ENCODE assay signal across 12 cellular contexts in genomic region chr1:15882665-15883064, GRCh38. TPM values are rescaled to one million over a fixed set of nuclear protein-coding genes. Genes with fewer than 3 reads are reported as not detected.
A peak's percentile ranks its signal among the peaks of the same experiment; 100 is the strongest.
DNase-seq lines count a peak whose midpoint lies in the region; ATAC-seq, FAIRE-seq and TF ChIP-seq lines count a peak whose summit lies in the region.
"Had no signal": no experiment of that assay in that cellular context is flagged by ENCODE, and none has a peak within 500 bp of the region (broad histone marks: within the 10 kb centered on the region; RNA-seq: fewer than 3 reads in every experiment).

No MANE protein-coding gene starts in this region.

- peaks cover 3% of the 10 kb centered on the region for H3K36me3 Mint-ChIP-seq in IgD-negative memory B cell
- H3K36me3 Mint-ChIP-seq in osteocyte (ENCODE audit: unreplicated experiment), result peaks cover 3% of the 10 kb centered on the region
- peaks cover 20% of the 10 kb centered on the region for H3K36me3 Mint-ChIP-seq in T-helper 2 cell treated with Interferon-gamma antibody and Interleukin-4, amounts not matched to agents 5 μg/mL and 100 μg/mL, for 36 hours (ENCODE audit: low read depth)
- peaks cover 28% of the 10 kb centered on the region for H3K36me3 Mint-ChIP-seq in MCF 10A (ENCODE audit: insufficient read depth, unreplicated experiment)

- H3K36me3 ChIP-seq in K562 (ENCODE audit: control insufficient read depth, insufficient read depth, low read length) (peaks cover 52% of the 10 kb centered on the region), sigmoid colon (peaks cover 0 to 3% (median 0%) of the 10 kb centered on the region in 4 donors)

- H3K4me1 Mint-ChIP-seq in IgD-negative memory B cell, result peaks cover 60 to 66% (median 62%) of the 10 kb centered on the region in 3 donors
- H3K4me1 Mint-ChIP-seq in osteocyte (ENCODE audit: unreplicated experiment), result peaks cover 67% of the 10 kb centered on the region
- H3K4me1 Mint-ChIP-seq in T-helper 2 cell treated with Interferon-gamma antibody and Interleukin-4, amounts not matched to agents 5 μg/mL and 100 μg/mL, for 36 hours (ENCODE audit: low read depth), result peaks cover 30% of the 10 kb centered on the region
- H3K4me1 Mint-ChIP-seq in MCF 10A (ENCODE audit: insufficient read depth, unreplicated experiment), result peaks cover 23% of the 10 kb centered on the region

- CTCF ChIA-PET in K562 (lab: Yijun Ruan, JAX; ENCODE audit: low intra/inter-chr PET ratio) (no interaction called here), MCF 10A (lab: Yijun Ruan, JAX) (interaction anchor here (1.0 to 1.2 kb wide), 2 partner anchors 67 to 128 kb away, joined by 3 to 4 read pairs; no protein-coding TSS in a partner anchor)

- no peak for FAIRE-seq in K562 (lab: Jason Lieb, UNC)

- peak overlapping the region; percentile 60; the same call in 1 of the 3 replicates for H3K27ac ChIP-seq in K562 (ENCODE audit: extremely low read depth, low read depth, low read length)
- H3K27ac ChIP-seq in sigmoid colon, result no peak overlapping the region

- TF ChIP-seq EP300 in K562 (IDR thresholded peaks at IDR 0.05; ENCODE audit: low read length) (no peak), sigmoid colon (IDR thresholded peaks at IDR 0.05) (no peak)

- H3K9ac ChIP-seq in K562 (ENCODE audit: insufficient read depth in 1 of 2, low read depth in 2 of 2, low read length in 2 of 2), result peak overlapping the region in 1 of 2 experiments; percentile 28; a peak in 1 of 4 replicates

- peak overlapping the region in 2 of 4 donors; percentile 11 to 68 for H3K4me3 Mint-ChIP-seq in IgD-negative memory B cell
- H3K4me3 Mint-ChIP-seq in osteocyte (ENCODE audit: unreplicated experiment), result peak overlapping the region; percentile 10
- H3K4me3 Mint-ChIP-seq in T-helper 2 cell treated with Interferon-gamma antibody and Interleukin-4, amounts not matched to agents 5 μg/mL and 100 μg/mL, for 36 hours, result no peak overlapping the region
- H3K4me3 Mint-ChIP-seq in MCF 10A (ENCODE audit: unreplicated experiment), result no peak overlapping the region

- no peak overlapping the region for H3K4me2 ChIP-seq in K562 (ENCODE audit: insufficient read depth, low read length)

- in situ Hi-C loops in K562 (cut with MboI), result no loop called here

- BruUV-seq in K562 (replicated peaks; lab: Mats Ljungman, UMichigan) (no TSS peak), MCF 10A (replicated peaks; lab: Mats Ljungman, UMichigan) (no TSS peak)

- H3K27me3 ChIP-seq in K562 (ENCODE audit: control insufficient read depth in 2 of 2, insufficient read depth in 2 of 2, low read length in 2 of 2), result no peaks in the 10 kb centered on the region
- H3K27me3 ChIP-seq in sigmoid colon, result no peaks in the 10 kb centered on the region

- DNase-seq in NCI-H2107 treated with DMSO at 0.1 percent for 48 hours (lab: John Stamatoyannopoulos, UW; ENCODE audit: unreplicated experiment), result peak; percentile 53
- no peak for DNase-seq in NCI-H2107 (lab: John Stamatoyannopoulos, UW)
- no peak for DNase-seq in K562 (ENCODE audit: extremely low read depth in 1 of 4, low spot score in 3 of 4)
- no peak for DNase-seq in osteocyte (ENCODE audit: extremely low spot score, unreplicated experiment)
- no peak for DNase-seq in T-helper 2 cell treated with Interferon-gamma antibody and Interleukin-4, amounts not matched to agents 5 μg/mL and 100 μg/mL, for 36 hours (ENCODE audit: low spot score)
- no peak for DNase-seq in MCF 10A (ENCODE audit: unreplicated experiment)
- no peak for DNase-seq in sigmoid colon
- DNase-seq: 8988T; amniotic stem cell; NCI-H1694 treated with DMSO at 0.1 percent for 48 hours; stimulated activated CD4-positive, alpha-beta T cell treated with anti-CD3 and anti-CD28 coated beads, Interleukin-4, amount 100 ng/mL, for 4 hours had no signal

- peaks cover 100% of the 10 kb centered on the region for H3K79me2 ChIP-seq in K562 (ENCODE audit: control insufficient read depth, insufficient read depth, low read length)

- peaks cover 14% of the 10 kb centered on the region; the same call in 1 of the 2 replicates for H4K20me1 ChIP-seq in K562 (replicated peaks; ENCODE audit: control insufficient read depth, insufficient read depth, low read length)

- H3K4me1 ChIP-seq in K562 (replicated peaks in 1 of 2; ENCODE audit: control insufficient read depth in 2 of 2, insufficient read depth in 2 of 2, low read length in 2 of 2) (peaks cover 14 to 23% of the 10 kb centered on the region in 2 experiments; a peak in 4 of 5 replicates), sigmoid colon (peaks cover 0 to 31% (median 28%) of the 10 kb centered on the region in 4 donors)

- H3K9me3 Mint-ChIP-seq in IgD-negative memory B cell (no peaks in the 10 kb centered on the region), osteocyte (ENCODE audit: unreplicated experiment) (no peaks in the 10 kb centered on the region), MCF 10A (ENCODE audit: unreplicated experiment) (no peaks in the 10 kb centered on the region)
- H3K9me3 Mint-ChIP-seq in T-helper 2 cell treated with Interferon-gamma antibody and Interleukin-4, amounts not matched to agents 5 μg/mL and 100 μg/mL, for 36 hours, result no peaks in the 10 kb centered on the region

- 100% methylated on average over 2 of the region's 2 CpGs for WGBS in K562 (ENCODE audit: insufficient coverage, low coverage, missing lambda C conversion rate)
- WGBS in sigmoid colon, 2 donors, result 95 to 96% methylated on average over 2 of the region's 2 CpGs

- H3K9me1 ChIP-seq in K562 (ENCODE audit: control insufficient read depth, insufficient read depth, low read length), result no peaks in the 10 kb centered on the region

- TF ChIP-seq RAD21 in K562 (CRISPR knock-in tag; conservative IDR thresholded peaks at IDR 0.05 in 1 of 2, IDR thresholded peaks at IDR 0.05 in 1 of 2), result no peak

- peak overlapping the region; percentile 52 to 90 (median 69) for H3K27ac Mint-ChIP-seq in IgD-negative memory B cell
- H3K27ac Mint-ChIP-seq in osteocyte (ENCODE audit: unreplicated experiment), result peak overlapping the region; percentile 100
- no peak overlapping the region for H3K27ac Mint-ChIP-seq in T-helper 2 cell treated with Interferon-gamma antibody and Interleukin-4, amounts not matched to agents 5 μg/mL and 100 μg/mL, for 36 hours
- H3K27ac Mint-ChIP-seq in MCF 10A (ENCODE audit: low read depth, unreplicated experiment), result no peak overlapping the region

- H2AFZ ChIP-seq in K562 (ENCODE audit: low read depth, low read length), result no peak overlapping the region

- H3K9me3 ChIP-seq in K562 (replicated peaks; ENCODE audit: control insufficient read depth, insufficient read depth, low read depth, low read length) (no peaks in the 10 kb centered on the region), sigmoid colon (no peaks in the 10 kb centered on the region)

- ATAC-seq in K562, result no peak

- TF ChIP-seq POLR2A in K562 (conservative IDR thresholded peaks at IDR 0.05), result no peak
- no peak for TF ChIP-seq POLR2A in sigmoid colon (IDR thresholded peaks at IDR 0.05)

- intact Hi-C loops in K562 (cut with micrococcal nuclease) (no loop called here), MCF 10A (cut with micrococcal nuclease) (no loop called here), sigmoid colon (cut with DNase I) (no loop called here)

- H3K4me3 ChIP-seq in K562 (no peak overlapping the region), sigmoid colon (no peak overlapping the region)

- POLR2A ChIA-PET in K562 (lab: Yijun Ruan, JAX) (interaction anchor here (0.6 to 5.3 kb wide), 8 partner anchors 8 to 1526 kb away, joined by 3 to 40 read pairs (median 4); partner anchors contain the start of gene SPEN), MCF 10A (lab: Yijun Ruan, JAX) (interaction anchor here (0.6 to 1.5 kb wide), 9 partner anchors 12 to 126 kb away, joined by 3 to 10 read pairs (median 4); no protein-coding TSS in a partner anchor)

- no peaks in the 10 kb centered on the region for H3K27me3 Mint-ChIP-seq in IgD-negative memory B cell
- H3K27me3 Mint-ChIP-seq in osteocyte (ENCODE audit: unreplicated experiment), result no peaks in the 10 kb centered on the region
- H3K27me3 Mint-ChIP-seq in T-helper 2 cell treated with Interferon-gamma antibody and Interleukin-4, amounts not matched to agents 5 μg/mL and 100 μg/mL, for 36 hours (ENCODE audit: low read depth), result no peaks in the 10 kb centered on the region
- no peaks in the 10 kb centered on the region for H3K27me3 Mint-ChIP-seq in MCF 10A (ENCODE audit: insufficient read depth, unreplicated experiment)

- no peak for TF ChIP-seq CTCF in K562 (IDR thresholded peaks at IDR 0.05 in 2 of 3, conservative IDR thresholded peaks at IDR 0.05 in 1 of 3; ENCODE audit: insufficient read depth in 2 of 3, low read depth in 1 of 3, low read length in 3 of 3)
- no peak for TF ChIP-seq CTCF in osteocyte (IDR thresholded peaks at IDR 0.05)
- TF ChIP-seq CTCF in MCF 10A (IDR thresholded peaks at IDR 0.05; ENCODE audit: unreplicated experiment), result no peak
- no peak for TF ChIP-seq CTCF in sigmoid colon (IDR thresholded peaks at IDR 0.05)

TF ChIP-seq in K562, 482 proteins besides CTCF, POLR2A, EP300 and RAD21 (continues in another document):
- TF ChIP-seq CREBBP (IDR thresholded peaks at IDR 0.05; ENCODE audit: low read depth, low read length), result no peak

RNA-seq across cellular contexts. Expression of gene SPEN, which starts 35.2 kb away (rescaled TPM):
- polyA plus RNA-seq in IgD-negative memory B cell (43.2 TPM), K562 (2011; rRNA removed) (11.9 and 16.4 TPM in 2 replicates), K562 (2014; fragmentation: Illumina TruSeq; extraction: Trizol) (87.5 and 87.6 TPM in 2 replicates), K562 (2014; fragmentation: Nextera tagmentation; extraction: Ambion mirVana) (10 to 100 TPM in 1 of 2 experiments, 1 to 10 TPM in 1; 5.7 to 13.1 TPM), K562 (2014; rRNA removed) (31.9 and 34.6 TPM in 2 replicates), sigmoid colon (10 to 100 TPM in 1 of 3 donors, 1 to 10 TPM in 2; 7.4 to 28.3 (median 9.0) TPM)
- total RNA-seq in K562 (2011; cell fraction: chromatin; rRNA removed; ENCODE audit: low replicate concordance), result 154 and 372 TPM in 2 replicates
- total RNA-seq in K562 (2011; cell fraction: nucleolus; rRNA removed), result 64.2 and 82.1 TPM in 2 replicates
- total RNA-seq in K562 (2011; cell fraction: nucleoplasm; rRNA removed), result 125 and 165 TPM in 2 replicates
- total RNA-seq in K562 (2014; rRNA removed) (27.2 and 27.8 TPM in 2 replicates), K562 (2014; rRNA removed; fragmentation: Illumina TruSeq; extraction: Trizol) (29.9 and 36.1 TPM in 2 replicates), K562 (2015; rRNA removed; fragmentation: Illumina TruSeq; extraction: Trizol) (24.5 and 29.1 TPM in 2 replicates), K562 (2021) (72.1 and 80.2 TPM in 2 replicates), osteocyte (54.0 and 59.8 TPM in 2 replicates), MCF 10A (2022) (44.2 and 50.6 TPM in 2 replicates), sigmoid colon (10 to 100 TPM; 20.4 to 38.5 (median 22.6) TPM)
- 9.5 and 13.0 TPM in 2 replicates for polyA plus RNA-seq in K562 (2011; cell fraction: cytosol; rRNA removed)
- polyA plus RNA-seq in K562 (2011; cell fraction: nucleus; rRNA removed), result 46.3 and 63.2 TPM in 2 replicates
- polyA plus RNA-seq in K562 (2012), result 54.0 and 72.6 TPM in 2 replicates
- 52.8 and 75.1 TPM in 2 replicates for polyA minus RNA-seq in K562 (2011; rRNA and poly(A)+ RNA removed)
- 38.6 and 44.5 TPM in 2 replicates for polyA minus RNA-seq in K562 (2011; cell fraction: cytosol; rRNA and poly(A)+ RNA removed)
- polyA minus RNA-seq in K562 (2011; cell fraction: nucleus; rRNA and poly(A)+ RNA removed), result 32.0 and 67.9 TPM in 2 replicates

Comparison
In these comparisons a context has a peak if more than half of its experiments do, and no peak if none do; other contexts are left out.
1. H3K27ac Mint-ChIP-seq: peak in IgD-negative memory B cell (3 of 3) and osteocyte (single experiment); none in T-helper 2 cell treated with Interferon-gamma antibody and Interleukin-4, amounts not matched to agents 5 μg/mL and 100 μg/mL, for 36 hours (single experiment) and MCF 10A (single experiment).